In the genomic region with DNA sequence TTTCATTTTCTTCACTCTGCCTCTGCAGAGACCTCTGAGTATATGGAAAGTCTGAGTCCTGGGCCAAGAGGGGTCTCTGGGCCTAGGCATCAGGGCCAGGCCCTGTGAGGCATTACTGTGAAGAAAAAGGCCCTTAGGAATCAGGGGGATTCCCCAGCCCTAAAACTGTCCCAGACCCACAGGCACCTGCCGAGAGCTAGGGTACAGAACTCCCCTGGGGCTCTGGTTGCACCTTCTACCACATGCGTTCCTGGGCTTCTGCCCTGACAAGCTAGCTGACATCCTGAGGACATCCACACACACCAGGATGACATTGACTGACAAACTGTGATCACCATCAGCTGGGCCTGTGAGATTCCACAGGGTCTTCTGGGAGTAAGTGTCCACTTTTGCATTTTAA, we compare ENCODE assay signal across 13 cellular contexts. TPM values are rescaled to one million over a fixed set of nuclear protein-coding genes. Genes with fewer than 3 reads are reported as not detected.
DNase-seq lines count a peak whose midpoint lies in the region; ATAC-seq and TF ChIP-seq lines count a peak whose summit lies in the region.
"Had no signal": no experiment of that assay in that cellular context is flagged by ENCODE, and none has a peak within 500 bp of the region (broad histone marks: within the 10 kb centered on the region; RNA-seq: fewer than 3 reads in every experiment).

No MANE protein-coding gene starts in this region.

- H3K27me3 Mint-ChIP-seq in naive thymus-derived CD8-positive, alpha-beta T cell = peaks cover 26 to 36% (median 31%) of the 10 kb centered on the region in 5 donors

- intact Hi-C loops in OCI-LY7 (cut with micrococcal nuclease; ENCODE audit: unreplicated experiment) = no loop called here

- no peaks in the 10 kb centered on the region for H3K36me3 ChIP-seq in OCI-LY7 (ENCODE audit: insufficient read depth, low read length)
- H3K36me3 ChIP-seq: adrenal gland, neutrophil had no signal

- H3K4me3 ChIP-seq in OCI-LY7 (ENCODE audit: low read depth, low read length, poor library complexity, severe bottlenecking) = no peak overlapping the region
- H3K4me3 ChIP-seq: adrenal gland had no signal

- DNase-seq in OCI-LY7 (ENCODE audit: low spot score) (peak; percentile 61), NCI-H1048 (lab: John Stamatoyannopoulos, UW) (no peak), RWPE1 (ENCODE audit: low spot score) (no peak), NCI-H2196 (lab: John Stamatoyannopoulos, UW; ENCODE audit: unreplicated experiment) (no peak)
- no peak for DNase-seq in naive thymus-derived CD8-positive, alpha-beta T cell
- DNase-seq: activated CD4-positive, alpha-beta memory T cell treated with anti-CD3 and anti-CD28 coated beads, Interleukin-2, amount 10 ng/mL, durations not matched to agents 7 days and 5 days; dermis blood vessel endothelial cell; foreskin melanocyte had no signal

- H3K27ac ChIP-seq in OCI-LY7 (ENCODE audit: low read depth, low read length, poor library complexity, severe bottlenecking) (no peak overlapping the region), RWPE1 (no peak overlapping the region)
- H3K27ac ChIP-seq: adrenal gland, neutrophil had no signal

- peak overlapping the region; percentile 54 for H3K4me2 ChIP-seq in OCI-LY7 (ENCODE audit: low read length)

- H3K9me3 Mint-ChIP-seq in naive thymus-derived CD8-positive, alpha-beta T cell = no peaks in the 10 kb centered on the region
- H3K9me3 Mint-ChIP-seq: activated CD4-positive, alpha-beta memory T cell treated with anti-CD3 and anti-CD28 coated beads, Interleukin-2, amount 10 ng/mL, durations not matched to agents 7 days and 5 days had no signal

- POLR2A ChIA-PET in OCI-LY7 (lab: Charles Lee) = interaction anchor here (0.7 kb wide), 1 partner anchor 133 kb away, joined by 3 read pairs; no protein-coding TSS in a partner anchor
- POLR2A ChIA-PET in RWPE1 (lab: Yijun Ruan, JAX; ENCODE audit: low non-redundant PET) = no interaction called here
- POLR2A ChIA-PET in naive thymus-derived CD8-positive, alpha-beta T cell (lab: Charles Lee) = no interaction called here

- no peaks in the 10 kb centered on the region for H3K9me2 ChIP-seq in OCI-LY7 (ENCODE audit: insufficient read depth, low read length)

- H3K79me2 ChIP-seq in OCI-LY7 (ENCODE audit: insufficient read depth, low read depth, low read length) = no peaks in the 10 kb centered on the region

- H3K9me3 ChIP-seq in OCI-LY7 (ENCODE audit: low read length) = peaks cover 6% of the 10 kb centered on the region
- H3K9me3 ChIP-seq: adrenal gland, neutrophil had no signal

- TF ChIP-seq CTCF in OCI-LY7 (conservative IDR thresholded peaks at IDR 0.05; ENCODE audit: low read length) (no peak), RWPE1 (conservative IDR thresholded peaks at IDR 0.05; ENCODE audit: low read depth) (no peak)

- H3K4me1 Mint-ChIP-seq in naive thymus-derived CD8-positive, alpha-beta T cell = no peaks in the 10 kb centered on the region
- H3K4me1 Mint-ChIP-seq: activated CD4-positive, alpha-beta memory T cell treated with anti-CD3 and anti-CD28 coated beads, Interleukin-2, amount 10 ng/mL, durations not matched to agents 7 days and 5 days had no signal

- BruUV-seq in OCI-LY7 (replicated peaks; lab: Mats Ljungman, UMichigan) = no TSS peak

- no peak overlapping the region for H3K27ac Mint-ChIP-seq in naive thymus-derived CD8-positive, alpha-beta T cell
- H3K27ac Mint-ChIP-seq: activated CD4-positive, alpha-beta memory T cell treated with anti-CD3 and anti-CD28 coated beads, Interleukin-2, amount 10 ng/mL, durations not matched to agents 7 days and 5 days had no signal

- CTCF ChIA-PET in OCI-LY7 (lab: Charles Lee; ENCODE audit: unreplicated experiment) (no interaction called here), RWPE1 (lab: Yijun Ruan, JAX) (interaction anchor here (1.3 kb wide), 1 partner anchor 8 kb away, joined by 3 read pairs; no protein-coding TSS in a partner anchor)

- H3K4me3 Mint-ChIP-seq in naive thymus-derived CD8-positive, alpha-beta T cell = no peak overlapping the region
- H3K4me3 Mint-ChIP-seq: activated CD4-positive, alpha-beta memory T cell treated with anti-CD3 and anti-CD28 coated beads, Interleukin-2, amount 10 ng/mL, durations not matched to agents 7 days and 5 days had no signal

- H4K20me1 ChIP-seq in OCI-LY7 (ENCODE audit: insufficient read depth, low read length) = no peaks in the 10 kb centered on the region

- H3K36me3 Mint-ChIP-seq in naive thymus-derived CD8-positive, alpha-beta T cell = no peaks in the 10 kb centered on the region

- H3K4me1 ChIP-seq in OCI-LY7 (ENCODE audit: insufficient read depth, low read length, poor library complexity, severe bottlenecking) = peaks cover 30% of the 10 kb centered on the region
- H3K4me1 ChIP-seq: adrenal gland had no signal

- ATAC-seq in GM18511 (IDR thresholded peaks at IDR 0.05; ENCODE audit: unreplicated experiment) (peak; percentile 91), GM21360 (IDR thresholded peaks at IDR 0.05; ENCODE audit: unreplicated experiment) (peak; percentile 77), HG02970 (IDR thresholded peaks at IDR 0.05; ENCODE audit: low FRiP score, unreplicated experiment) (peak; percentile 68)
- ATAC-seq in naive thymus-derived CD8-positive, alpha-beta T cell = no peak

- H2AFZ ChIP-seq in OCI-LY7 (ENCODE audit: low read length) = peak overlapping the region; percentile 66; the same call in 1 of the 2 replicates

RNA-seq across cellular contexts. Expression of gene TGFBI, which starts 44.9 kb away (rescaled TPM):
- not detected in 2 replicates for total RNA-seq in OCI-LY7 (2014; rRNA removed; shearing (Covaris generic))
- total RNA-seq in OCI-LY7 (2022) = not detected in 2 replicates
- total RNA-seq in naive thymus-derived CD8-positive, alpha-beta T cell = 10 to 100 TPM in 1 of 2 experiments, 1 to 10 TPM in 1; 8.9 to 11.7 TPM
- polyA plus RNA-seq in naive thymus-derived CD8-positive, alpha-beta T cell = 1 to 10 TPM in 1 of 3 donors, under 1 TPM in 1, not detected in 1; 0.34 to 3.2 TPM
- total RNA-seq: activated CD4-positive, alpha-beta memory T cell treated with anti-CD3 and anti-CD28 coated beads, Interleukin-2, amount 10 ng/mL, durations not matched to agents 7 days and 5 days had no signal

RNA-seq across cellular contexts. Expression of gene SMAD5, which starts 58.9 kb away (rescaled TPM):
- total RNA-seq in OCI-LY7 (2014; rRNA removed; shearing (Covaris generic)) = 32.9 and 62.0 TPM in 2 replicates
- 90.6 and 94.5 TPM in 2 replicates for total RNA-seq in OCI-LY7 (2022)
- total RNA-seq in naive thymus-derived CD8-positive, alpha-beta T cell = 10 to 100 TPM; 20.0 to 21.5 TPM
- 10 to 100 TPM; 10.8 to 17.2 (median 14.7) TPM for polyA plus RNA-seq in naive thymus-derived CD8-positive, alpha-beta T cell

Comparison
In these comparisons a context has a peak if more than half of its experiments do, and no peak if none do; other contexts are left out.
1. ATAC-seq: peak in GM18511 (single experiment), GM21360 (single experiment) and HG02970 (single experiment); none in naive thymus-derived CD8-positive, alpha-beta T cell (0 of 2).
2. RNA of gene TGFBI, which starts 44.9 kb away (total RNA-seq): 8.9 to 11.7 TPM in naive thymus-derived CD8-positive, alpha-beta T cell; not detected in OCI-LY7; every median in the first group is over 4 times any median in the second.